8 cellular contexts compared by ENCODE assay signal in genomic region chr7:12584940-12585339, GRCh38. TPM values are rescaled to one million over a fixed set of nuclear protein-coding genes. Genes with fewer than 3 reads are reported as not detected.
DNase-seq lines count a peak whose midpoint lies in the region; ATAC-seq and TF ChIP-seq lines count a peak whose summit lies in the region.

No MANE protein-coding gene starts in this region.

- H3K4me1 ChIP-seq in SJCRH30 (no peaks in the 10 kb centered on the region), spleen (peaks cover 0 to 14% (median 0%) of the 10 kb centered on the region in 6 donors)

- H3K4me3 ChIP-seq in SJCRH30 (no peak overlapping the region), spleen (no peak overlapping the region)

- H3K9me3 ChIP-seq in SJCRH30 (replicated peaks) (no peaks in the 10 kb centered on the region), spleen (no peaks in the 10 kb centered on the region)

- H3K36me3 ChIP-seq in SJCRH30 = no peaks in the 10 kb centered on the region
- no peaks in the 10 kb centered on the region for H3K36me3 ChIP-seq in spleen

- in situ Hi-C loops in GM13976 (cut with MboI; ENCODE audit: low sequenced_read_pairs, unreplicated experiment) = no loop called here

- H3K27ac ChIP-seq in SJCRH30 (no peak overlapping the region), spleen (no peak overlapping the region)

- 20 to 37% (median 25%) methylated on average over 7 of the region's 7 CpGs for WGBS in spleen, 5 donors

- ATAC-seq in GM21786 (IDR thresholded peaks at IDR 0.05; ENCODE audit: unreplicated experiment) = peak; percentile 99

- TF ChIP-seq POLR2A in spleen (IDR thresholded peaks at IDR 0.05) = no peak

- intact Hi-C loops in spleen (cut with DNase I; ENCODE audit: low total_unique reads) = no loop called here

- H3K27me3 ChIP-seq in SJCRH30 = 0 out of 2 replicates have a peak, but pooled peaks cover 3% of the 10 kb centered on the region
- no peaks in the 10 kb centered on the region for H3K27me3 ChIP-seq in spleen (replicated peaks in 1 of 7)

- TF ChIP-seq CTCF in GM13976 (IDR thresholded peaks at IDR 0.05; ENCODE audit: borderline replicate concordance, control extremely low read depth, extremely low read depth, insufficient read depth, missing control alignments) (no peak), spleen (IDR thresholded peaks at IDR 0.05 in 8 of 11, conservative IDR thresholded peaks at IDR 0.05 in 3 of 11) (no peak)

- DNase-seq in GM13976 (ENCODE audit: low spot score) (peak; percentile 18), LoVo (ENCODE audit: low spot score) (peak; percentile 75), glomerular visceral epithelial cell (ENCODE audit: extremely low spot score) (peak; percentile 63), SJCRH30 (no peak), spleen (no peak)
- DNase-seq in stimulated activated CD4-positive, alpha-beta T cell treated with anti-CD3 and anti-CD28 coated beads, Interleukin-4, amount 100 ng/mL, for 24 hours = no peak
- DNase-seq in activated effector memory CD4-positive, alpha-beta T cell treated with anti-CD3 and anti-CD28 coated beads, Interleukin-2, amount 50 U/mL, for 16 hours = no peak

RNA-seq across cellular contexts. Expression of gene SCIN, which starts 14.4 kb away (rescaled TPM):
- not detected in 2 replicates for total RNA-seq in SJCRH30 (2014; rRNA removed; shearing (Covaris generic))
- total RNA-seq in spleen = 1 to 10 TPM in 1 of 7 donors, under 1 TPM in 5, not detected in 1; 0.07 to 1.4 (median 0.30) TPM
- under 1 TPM; 0.11 to 0.42 (median 0.15) TPM for polyA plus RNA-seq in spleen

Comparison
In these comparisons a context has a peak if more than half of its experiments do, and no peak if none do; other contexts are left out.
1. DNase-seq: peak in GM13976 (single experiment), LoVo (single experiment) and glomerular visceral epithelial cell (single experiment); none in stimulated activated CD4-positive, alpha-beta T cell treated with anti-CD3 and anti-CD28 coated beads, Interleukin-4, amount 100 ng/mL, for 24 hours (single experiment), SJCRH30 (0 of 2), activated effector memory CD4-positive, alpha-beta T cell treated with anti-CD3 and anti-CD28 coated beads, Interleukin-2, amount 50 U/mL, for 16 hours (single experiment) and spleen (single experiment).